ENCODE assay signal across 17 cellular contexts in genomic region chr21:36195613-36196012, GRCh38.
"Had no signal": no experiment of that assay in that cellular context is flagged by ENCODE, and none has a peak within 500 bp of the region (broad histone marks: within the 10 kb centered on the region; RNA-seq: fewer than 3 reads in every experiment).

No MANE protein-coding gene starts in this region.

- H3K27me3 ChIP-seq: dorsolateral prefrontal cortex, left lung, right atrium auricular region, spleen, thyroid gland had no signal

- H3K27ac ChIP-seq: dorsolateral prefrontal cortex, left lung, right atrium auricular region, skin epidermis, spleen had no signal

- DNase-seq: cerebellar nuclear complex; dorsolateral prefrontal cortex; effector CD4-positive, alpha-beta T cell; left lung; mesenchymal stem cell; naive B cell; spleen; stimulated activated CD4-positive, alpha-beta T cell treated with anti-CD3 and anti-CD28 coated beads, Interleukin-15, amount 100 ng/mL, for 24 hours; stimulated activated CD4-positive, alpha-beta T cell treated with anti-CD3 and anti-CD28 coated beads, Interleukin-2, amount 100 ng/mL, for 48 hours; stimulated activated naive CD4-positive, alpha-beta T cell; stimulated activated naive CD8-positive, alpha-beta T cell treated with anti-CD3 and anti-CD28 coated beads, Interleukin-15, amount 100 ng/mL, for 72 hours; thyroid gland had no signal

- H3K4me1 ChIP-seq: right atrium auricular region had no signal

- H3K36me3 ChIP-seq: prostate gland, right atrium auricular region, thyroid gland had no signal

- H3K4me3 ChIP-seq: dorsolateral prefrontal cortex, left lung, mucosa of descending colon, prostate gland, right atrium auricular region, skin epidermis, spleen, thyroid gland had no signal

- H3K9me3 ChIP-seq: left lung, mucosa of descending colon, prostate gland, right atrium auricular region, spleen, thyroid gland had no signal

- ATAC-seq: left lung; mucosa of descending colon; natural killer cell treated with Interleukin-12 subunit alpha and Interleukin-12 subunit beta and Interleukin-15 and Interleukin-18, amount 100 ng/mL, for 72 hours; stimulated activated naive CD8-positive, alpha-beta T cell treated with anti-CD3 and anti-CD28 coated beads, Interleukin-15, amount 100 ng/mL, for 72 hours had no signal
